In genomic region chr2:200469708-200470600, GRCh38 we compare ENCODE assay signal across 1 cellular context.
A peak's percentile ranks its signal among the peaks of the same experiment; 100 is the strongest.
TF ChIP-seq lines count a peak whose summit lies in the region.

No MANE protein-coding gene starts in this region.

TF ChIP-seq in GM12878, 131 proteins besides CTCF, POLR2A, EP300 and RAD21 (continued from another document):
- TF ChIP-seq USF1 (IDR thresholded peaks at IDR 0.05; ENCODE audit: borderline replicate concordance, extremely low read length, insufficient read depth, low read depth, low read length), result no peak
- peak in 1 of 2 experiments; percentile 6; a peak in 3 of 4 replicates for TF ChIP-seq IKZF2 (IDR thresholded peaks at IDR 0.05)
- TF ChIP-seq JUNB (IDR thresholded peaks at IDR 0.05), result no peak
- no peak for TF ChIP-seq PAX5 (IDR thresholded peaks at IDR 0.05; ENCODE audit: borderline replicate concordance, low read depth, low read length)
- no peak for TF ChIP-seq RUNX3 (IDR thresholded peaks at IDR 0.05; ENCODE audit: low read length)
- TF ChIP-seq RELB (IDR thresholded peaks at IDR 0.05; ENCODE audit: low read depth), result no peak
- TF ChIP-seq BACH1 (IDR thresholded peaks at IDR 0.05; ENCODE audit: borderline replicate concordance), result no peak
- TF ChIP-seq LARP7 (IDR thresholded peaks at IDR 0.05), result no peak
- no peak for TF ChIP-seq E4F1 (IDR thresholded peaks at IDR 0.05; ENCODE audit: borderline replicate concordance, partially characterized antibody)
- TF ChIP-seq HDGF (IDR thresholded peaks at IDR 0.05), result no peak
- peak; percentile 75 for TF ChIP-seq MTA2 (IDR thresholded peaks at IDR 0.05; ENCODE audit: low read depth)
